2 cellular contexts compared by ENCODE assay signal in genomic region chr16:50313596-50314483, GRCh38.
TF ChIP-seq lines count a peak whose summit lies in the region.

No MANE protein-coding gene starts in this region.

TF ChIP-seq in PFSK-1, 5 proteins besides CTCF, POLR2A, EP300 and RAD21:
- peak; percentile 82 for TF ChIP-seq FOXP2 (optimal IDR thresholded peaks at IDR 0.05; ENCODE audit: borderline replicate concordance, extremely low read depth, extremely low read length, insufficient read depth)
- TF ChIP-seq TAF1 (IDR thresholded peaks at IDR 0.05; ENCODE audit: borderline replicate concordance, insufficient read depth, low read length), result no peak

TF ChIP-seq in HepG2, 621 proteins besides CTCF, POLR2A, EP300 and RAD21 (continues in another document):
- TF ChIP-seq, protein P1, sequence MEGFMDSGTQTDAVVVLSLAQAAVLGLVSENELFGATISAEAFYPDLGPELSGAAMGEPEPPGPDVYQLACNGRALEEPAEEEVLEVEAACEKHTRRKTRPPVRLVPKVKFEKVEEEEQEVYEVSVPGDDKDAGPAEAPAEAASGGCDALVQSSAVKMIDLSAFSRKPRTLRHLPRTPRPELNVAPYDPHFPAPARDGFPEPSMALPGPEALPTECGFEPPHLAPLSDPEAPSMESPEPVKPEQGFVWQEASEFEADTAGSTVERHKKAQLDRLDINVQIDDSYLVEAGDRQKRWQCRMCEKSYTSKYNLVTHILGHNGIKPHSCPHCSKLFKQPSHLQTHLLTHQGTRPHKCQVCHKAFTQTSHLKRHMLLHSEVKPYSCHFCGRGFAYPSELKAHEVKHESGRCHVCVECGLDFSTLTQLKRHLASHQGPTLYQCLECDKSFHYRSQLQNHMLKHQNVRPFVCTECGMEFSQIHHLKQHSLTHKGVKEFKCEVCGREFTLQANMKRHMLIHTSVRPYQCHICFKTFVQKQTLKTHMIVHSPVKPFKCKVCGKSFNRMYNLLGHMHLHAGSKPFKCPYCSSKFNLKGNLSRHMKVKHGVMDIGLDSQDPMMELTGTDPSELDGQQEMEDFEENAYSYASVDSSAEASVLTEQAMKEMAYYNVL (CRISPR knock-in tag; IDR thresholded peaks at IDR 0.05; ENCODE audit: borderline replicate concordance), result peak; percentile 82; the same call in 1 of the 2 replicates
- TF ChIP-seq NR2F6 (IDR thresholded peaks at IDR 0.05) (peak; percentile 22; the same call in 1 of the 2 replicates), NR2F6 (CRISPR knock-in tag; IDR thresholded peaks at IDR 0.05) (peak; percentile 64; the same call in 1 of the 2 replicates), ZNF263 (CRISPR knock-in tag; IDR thresholded peaks at IDR 0.05) (peak; percentile 88), MIER3 (CRISPR knock-in tag; IDR thresholded peaks at IDR 0.05; ENCODE audit: borderline replicate concordance) (0 out of 2 replicates have a peak, but pooled peaks have one; percentile 66), HES4 (CRISPR knock-in tag; IDR thresholded peaks at IDR 0.05; ENCODE audit: borderline replicate concordance) (no peak), ARID2 (CRISPR knock-in tag; IDR thresholded peaks at IDR 0.05; ENCODE audit: borderline replicate concordance) (no peak), TEAD3 (CRISPR knock-in tag; optimal IDR thresholded peaks at IDR 0.05; ENCODE audit: borderline replicate concordance) (peak; percentile 89), IRF2 (CRISPR knock-in tag; IDR thresholded peaks at IDR 0.05) (peak; percentile 61; the same call in 1 of the 2 replicates), FOSL2 (CRISPR knock-in tag; IDR thresholded peaks at IDR 0.05) (peak; percentile 87), ZNF644 (CRISPR knock-in tag; IDR thresholded peaks at IDR 0.05; ENCODE audit: low read depth) (0 out of 2 replicates have a peak, but pooled peaks have one; percentile 52), NR3C1 (CRISPR knock-in tag; IDR thresholded peaks at IDR 0.05) (no peak), ZNF331 (CRISPR knock-in tag; IDR thresholded peaks at IDR 0.05) (peak; percentile 59; the same call in 1 of the 2 replicates), RBM22 (optimal IDR thresholded peaks at IDR 0.05; ENCODE audit: low read length) (peak; percentile 44), PATZ1 (CRISPR knock-in tag; IDR thresholded peaks at IDR 0.05) (0 out of 2 replicates have a peak, but pooled peaks have one; percentile 43), ZNF24 (IDR thresholded peaks at IDR 0.05) (no peak), THYN1 (CRISPR knock-in tag; IDR thresholded peaks at IDR 0.05; ENCODE audit: borderline replicate concordance, low read depth) (no peak), FOXA3 (CRISPR knock-in tag; IDR thresholded peaks at IDR 0.05) (peak; percentile 59; the same call in 1 of the 2 replicates), ZNF496 (CRISPR knock-in tag; IDR thresholded peaks at IDR 0.05; ENCODE audit: insufficient replicate concordance) (no peak), ZNF33B (CRISPR knock-in tag; IDR thresholded peaks at IDR 0.05) (no peak), ZNF687 (CRISPR knock-in tag; IDR thresholded peaks at IDR 0.05) (peak; percentile 87), RXRB (CRISPR knock-in tag; IDR thresholded peaks at IDR 0.05; ENCODE audit: borderline replicate concordance) (peak; percentile 74; the same call in 1 of the 2 replicates), AGO2 (optimal IDR thresholded peaks at IDR 0.05; ENCODE audit: low read depth, low read length) (peak; percentile 73), ELF1 (CRISPR knock-in tag; IDR thresholded peaks at IDR 0.05) (peak; percentile 70), ZNF264 (CRISPR knock-in tag; IDR thresholded peaks at IDR 0.05) (peak; percentile 54; the same call in 1 of the 2 replicates), ZFP37 (CRISPR knock-in tag; IDR thresholded peaks at IDR 0.05; ENCODE audit: borderline replicate concordance) (0 out of 2 replicates have a peak, but pooled peaks have one; percentile 23), ZNF781 (CRISPR knock-in tag; IDR thresholded peaks at IDR 0.05; ENCODE audit: borderline replicate concordance, not compliant biosample characterization) (no peak), ZNF614 (CRISPR knock-in tag; IDR thresholded peaks at IDR 0.05; ENCODE audit: borderline replicate concordance) (peak; percentile 82), LBX2 (CRISPR knock-in tag; IDR thresholded peaks at IDR 0.05; ENCODE audit: borderline replicate concordance) (no peak)
- TF ChIP-seq, protein P2, sequence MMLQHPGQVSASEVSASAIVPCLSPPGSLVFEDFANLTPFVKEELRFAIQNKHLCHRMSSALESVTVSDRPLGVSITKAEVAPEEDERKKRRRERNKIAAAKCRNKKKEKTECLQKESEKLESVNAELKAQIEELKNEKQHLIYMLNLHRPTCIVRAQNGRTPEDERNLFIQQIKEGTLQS (CRISPR knock-in tag; IDR thresholded peaks at IDR 0.05), result peak; percentile 80
- TF ChIP-seq, protein P3, sequence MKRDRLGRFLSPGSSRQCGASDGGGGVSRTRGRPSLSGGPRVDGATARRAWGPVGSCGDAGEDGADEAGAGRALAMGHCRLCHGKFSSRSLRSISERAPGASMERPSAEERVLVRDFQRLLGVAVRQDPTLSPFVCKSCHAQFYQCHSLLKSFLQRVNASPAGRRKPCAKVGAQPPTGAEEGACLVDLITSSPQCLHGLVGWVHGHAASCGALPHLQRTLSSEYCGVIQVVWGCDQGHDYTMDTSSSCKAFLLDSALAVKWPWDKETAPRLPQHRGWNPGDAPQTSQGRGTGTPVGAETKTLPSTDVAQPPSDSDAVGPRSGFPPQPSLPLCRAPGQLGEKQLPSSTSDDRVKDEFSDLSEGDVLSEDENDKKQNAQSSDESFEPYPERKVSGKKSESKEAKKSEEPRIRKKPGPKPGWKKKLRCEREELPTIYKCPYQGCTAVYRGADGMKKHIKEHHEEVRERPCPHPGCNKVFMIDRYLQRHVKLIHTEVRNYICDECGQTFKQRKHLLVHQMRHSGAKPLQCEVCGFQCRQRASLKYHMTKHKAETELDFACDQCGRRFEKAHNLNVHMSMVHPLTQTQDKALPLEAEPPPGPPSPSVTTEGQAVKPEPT (CRISPR knock-in tag; IDR thresholded peaks at IDR 0.05; ENCODE audit: low read depth), result no peak
- TF ChIP-seq, protein P4, sequence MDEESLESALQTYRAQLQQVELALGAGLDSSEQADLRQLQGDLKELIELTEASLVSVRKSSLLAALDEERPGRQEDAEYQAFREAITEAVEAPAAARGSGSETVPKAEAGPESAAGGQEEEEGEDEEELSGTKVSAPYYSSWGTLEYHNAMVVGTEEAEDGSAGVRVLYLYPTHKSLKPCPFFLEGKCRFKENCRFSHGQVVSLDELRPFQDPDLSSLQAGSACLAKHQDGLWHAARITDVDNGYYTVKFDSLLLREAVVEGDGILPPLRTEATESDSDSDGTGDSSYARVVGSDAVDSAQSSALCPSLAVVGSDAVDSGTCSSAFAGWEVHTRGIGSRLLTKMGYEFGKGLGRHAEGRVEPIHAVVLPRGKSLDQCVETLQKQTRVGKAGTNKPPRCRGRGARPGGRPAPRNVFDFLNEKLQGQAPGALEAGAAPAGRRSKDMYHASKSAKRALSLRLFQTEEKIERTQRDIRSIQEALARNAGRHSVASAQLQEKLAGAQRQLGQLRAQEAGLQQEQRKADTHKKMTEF (CRISPR knock-in tag; IDR thresholded peaks at IDR 0.05), result peak; percentile 68; the same call in 1 of the 2 replicates
- TF ChIP-seq, protein P5, sequence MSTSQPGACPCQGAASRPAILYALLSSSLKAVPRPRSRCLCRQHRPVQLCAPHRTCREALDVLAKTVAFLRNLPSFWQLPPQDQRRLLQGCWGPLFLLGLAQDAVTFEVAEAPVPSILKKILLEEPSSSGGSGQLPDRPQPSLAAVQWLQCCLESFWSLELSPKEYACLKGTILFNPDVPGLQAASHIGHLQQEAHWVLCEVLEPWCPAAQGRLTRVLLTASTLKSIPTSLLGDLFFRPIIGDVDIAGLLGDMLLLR (CRISPR knock-in tag; IDR thresholded peaks at IDR 0.05), result peak; percentile 64; the same call in 1 of the 2 replicates
- TF ChIP-seq, protein P6, sequence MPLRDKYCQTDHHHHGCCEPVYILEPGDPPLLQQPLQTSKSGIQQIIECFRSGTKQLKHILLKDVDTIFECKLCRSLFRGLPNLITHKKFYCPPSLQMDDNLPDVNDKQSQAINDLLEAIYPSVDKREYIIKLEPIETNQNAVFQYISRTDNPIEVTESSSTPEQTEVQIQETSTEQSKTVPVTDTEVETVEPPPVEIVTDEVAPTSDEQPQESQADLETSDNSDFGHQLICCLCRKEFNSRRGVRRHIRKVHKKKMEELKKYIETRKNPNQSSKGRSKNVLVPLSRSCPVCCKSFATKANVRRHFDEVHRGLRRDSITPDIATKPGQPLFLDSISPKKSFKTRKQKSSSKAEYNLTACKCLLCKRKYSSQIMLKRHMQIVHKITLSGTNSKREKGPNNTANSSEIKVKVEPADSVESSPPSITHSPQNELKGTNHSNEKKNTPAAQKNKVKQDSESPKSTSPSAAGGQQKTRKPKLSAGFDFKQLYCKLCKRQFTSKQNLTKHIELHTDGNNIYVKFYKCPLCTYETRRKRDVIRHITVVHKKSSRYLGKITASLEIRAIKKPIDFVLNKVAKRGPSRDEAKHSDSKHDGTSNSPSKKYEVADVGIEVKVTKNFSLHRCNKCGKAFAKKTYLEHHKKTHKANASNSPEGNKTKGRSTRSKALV (CRISPR knock-in tag; IDR thresholded peaks at IDR 0.05), result peak; percentile 67; the same call in 1 of the 2 replicates
- TF ChIP-seq, protein P7, sequence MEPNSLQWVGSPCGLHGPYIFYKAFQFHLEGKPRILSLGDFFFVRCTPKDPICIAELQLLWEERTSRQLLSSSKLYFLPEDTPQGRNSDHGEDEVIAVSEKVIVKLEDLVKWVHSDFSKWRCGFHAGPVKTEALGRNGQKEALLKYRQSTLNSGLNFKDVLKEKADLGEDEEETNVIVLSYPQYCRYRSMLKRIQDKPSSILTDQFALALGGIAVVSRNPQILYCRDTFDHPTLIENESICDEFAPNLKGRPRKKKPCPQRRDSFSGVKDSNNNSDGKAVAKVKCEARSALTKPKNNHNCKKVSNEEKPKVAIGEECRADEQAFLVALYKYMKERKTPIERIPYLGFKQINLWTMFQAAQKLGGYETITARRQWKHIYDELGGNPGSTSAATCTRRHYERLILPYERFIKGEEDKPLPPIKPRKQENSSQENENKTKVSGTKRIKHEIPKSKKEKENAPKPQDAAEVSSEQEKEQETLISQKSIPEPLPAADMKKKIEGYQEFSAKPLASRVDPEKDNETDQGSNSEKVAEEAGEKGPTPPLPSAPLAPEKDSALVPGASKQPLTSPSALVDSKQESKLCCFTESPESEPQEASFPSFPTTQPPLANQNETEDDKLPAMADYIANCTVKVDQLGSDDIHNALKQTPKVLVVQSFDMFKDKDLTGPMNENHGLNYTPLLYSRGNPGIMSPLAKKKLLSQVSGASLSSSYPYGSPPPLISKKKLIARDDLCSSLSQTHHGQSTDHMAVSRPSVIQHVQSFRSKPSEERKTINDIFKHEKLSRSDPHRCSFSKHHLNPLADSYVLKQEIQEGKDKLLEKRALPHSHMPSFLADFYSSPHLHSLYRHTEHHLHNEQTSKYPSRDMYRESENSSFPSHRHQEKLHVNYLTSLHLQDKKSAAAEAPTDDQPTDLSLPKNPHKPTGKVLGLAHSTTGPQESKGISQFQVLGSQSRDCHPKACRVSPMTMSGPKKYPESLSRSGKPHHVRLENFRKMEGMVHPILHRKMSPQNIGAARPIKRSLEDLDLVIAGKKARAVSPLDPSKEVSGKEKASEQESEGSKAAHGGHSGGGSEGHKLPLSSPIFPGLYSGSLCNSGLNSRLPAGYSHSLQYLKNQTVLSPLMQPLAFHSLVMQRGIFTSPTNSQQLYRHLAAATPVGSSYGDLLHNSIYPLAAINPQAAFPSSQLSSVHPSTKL (CRISPR knock-in tag; IDR thresholded peaks at IDR 0.05), result peak; percentile 63
- TF ChIP-seq, protein P8, sequence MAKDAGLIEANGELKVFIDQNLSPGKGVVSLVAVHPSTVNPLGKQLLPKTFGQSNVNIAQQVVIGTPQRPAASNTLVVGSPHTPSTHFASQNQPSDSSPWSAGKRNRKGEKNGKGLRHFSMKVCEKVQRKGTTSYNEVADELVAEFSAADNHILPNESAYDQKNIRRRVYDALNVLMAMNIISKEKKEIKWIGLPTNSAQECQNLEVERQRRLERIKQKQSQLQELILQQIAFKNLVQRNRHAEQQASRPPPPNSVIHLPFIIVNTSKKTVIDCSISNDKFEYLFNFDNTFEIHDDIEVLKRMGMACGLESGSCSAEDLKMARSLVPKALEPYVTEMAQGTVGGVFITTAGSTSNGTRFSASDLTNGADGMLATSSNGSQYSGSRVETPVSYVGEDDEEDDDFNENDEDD (CRISPR knock-in tag; IDR thresholded peaks at IDR 0.05; ENCODE audit: borderline replicate concordance), result peak; percentile 57
